Comparison of ENCODE assay signal across 1 cellular context in the genomic region with DNA sequence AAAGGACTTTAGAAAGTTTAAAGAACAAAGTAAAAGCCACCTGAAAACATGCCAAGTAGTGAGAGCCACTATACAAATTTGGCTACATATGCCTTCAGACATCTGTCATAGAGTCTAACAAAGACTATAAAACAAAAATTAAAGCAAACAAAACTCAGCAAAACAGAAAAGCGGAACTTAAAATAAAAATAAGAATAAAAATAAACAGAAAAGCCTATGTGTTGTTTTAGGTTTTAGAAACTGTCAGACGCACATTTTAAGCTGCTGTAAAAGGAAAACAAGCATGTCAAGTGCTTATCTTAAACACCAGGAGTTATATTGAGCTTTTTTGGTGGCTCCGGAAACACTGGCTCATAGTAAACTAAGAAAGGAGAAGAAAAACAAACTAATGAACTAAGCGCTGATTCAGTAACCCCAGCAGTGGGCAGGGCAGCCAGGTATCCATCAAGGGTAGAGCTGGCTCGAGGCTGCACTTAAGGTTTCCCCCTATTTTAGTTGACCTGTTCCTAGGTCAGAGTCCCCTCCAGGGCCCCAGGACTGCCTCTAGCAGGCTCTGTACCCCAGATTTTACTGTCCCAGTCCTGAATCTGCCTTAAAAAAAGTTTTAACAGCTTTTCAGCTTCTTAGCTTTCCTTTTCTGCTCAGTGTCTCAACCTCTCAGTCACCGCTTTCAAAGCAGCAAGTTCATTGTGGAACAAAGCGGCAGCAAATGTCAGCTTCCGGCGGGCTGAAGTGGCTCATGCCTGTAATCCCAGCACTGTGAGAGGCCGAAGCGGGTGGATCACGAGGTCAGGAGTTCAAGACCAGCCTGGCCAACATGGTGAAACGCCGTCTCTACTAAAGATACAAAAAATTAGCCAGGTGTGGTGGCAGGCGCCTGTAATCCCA.
TF ChIP-seq lines count a peak whose summit lies in the region.

No MANE protein-coding gene starts in this region.

TF ChIP-seq in HepG2, 621 proteins besides CTCF, POLR2A, EP300 and RAD21 (continued from another document and continues in another):
- no peak for TF ChIP-seq KLF12 (CRISPR knock-in tag; IDR thresholded peaks at IDR 0.05; ENCODE audit: borderline replicate concordance)
- no peak for TF ChIP-seq ZNF232 (CRISPR knock-in tag; IDR thresholded peaks at IDR 0.05; ENCODE audit: borderline replicate concordance)
- TF ChIP-seq, protein P1, sequence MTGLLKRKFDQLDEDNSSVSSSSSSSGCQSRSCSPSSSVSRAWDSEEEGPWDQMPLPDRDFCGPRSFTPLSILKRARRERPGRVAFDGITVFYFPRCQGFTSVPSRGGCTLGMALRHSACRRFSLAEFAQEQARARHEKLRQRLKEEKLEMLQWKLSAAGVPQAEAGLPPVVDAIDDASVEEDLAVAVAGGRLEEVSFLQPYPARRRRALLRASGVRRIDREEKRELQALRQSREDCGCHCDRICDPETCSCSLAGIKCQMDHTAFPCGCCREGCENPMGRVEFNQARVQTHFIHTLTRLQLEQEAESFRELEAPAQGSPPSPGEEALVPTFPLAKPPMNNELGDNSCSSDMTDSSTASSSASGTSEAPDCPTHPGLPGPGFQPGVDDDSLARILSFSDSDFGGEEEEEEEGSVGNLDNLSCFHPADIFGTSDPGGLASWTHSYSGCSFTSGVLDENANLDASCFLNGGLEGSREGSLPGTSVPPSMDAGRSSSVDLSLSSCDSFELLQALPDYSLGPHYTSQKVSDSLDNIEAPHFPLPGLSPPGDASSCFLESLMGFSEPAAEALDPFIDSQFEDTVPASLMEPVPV (CRISPR knock-in tag; IDR thresholded peaks at IDR 0.05): no peak
- TF ChIP-seq, protein P2, sequence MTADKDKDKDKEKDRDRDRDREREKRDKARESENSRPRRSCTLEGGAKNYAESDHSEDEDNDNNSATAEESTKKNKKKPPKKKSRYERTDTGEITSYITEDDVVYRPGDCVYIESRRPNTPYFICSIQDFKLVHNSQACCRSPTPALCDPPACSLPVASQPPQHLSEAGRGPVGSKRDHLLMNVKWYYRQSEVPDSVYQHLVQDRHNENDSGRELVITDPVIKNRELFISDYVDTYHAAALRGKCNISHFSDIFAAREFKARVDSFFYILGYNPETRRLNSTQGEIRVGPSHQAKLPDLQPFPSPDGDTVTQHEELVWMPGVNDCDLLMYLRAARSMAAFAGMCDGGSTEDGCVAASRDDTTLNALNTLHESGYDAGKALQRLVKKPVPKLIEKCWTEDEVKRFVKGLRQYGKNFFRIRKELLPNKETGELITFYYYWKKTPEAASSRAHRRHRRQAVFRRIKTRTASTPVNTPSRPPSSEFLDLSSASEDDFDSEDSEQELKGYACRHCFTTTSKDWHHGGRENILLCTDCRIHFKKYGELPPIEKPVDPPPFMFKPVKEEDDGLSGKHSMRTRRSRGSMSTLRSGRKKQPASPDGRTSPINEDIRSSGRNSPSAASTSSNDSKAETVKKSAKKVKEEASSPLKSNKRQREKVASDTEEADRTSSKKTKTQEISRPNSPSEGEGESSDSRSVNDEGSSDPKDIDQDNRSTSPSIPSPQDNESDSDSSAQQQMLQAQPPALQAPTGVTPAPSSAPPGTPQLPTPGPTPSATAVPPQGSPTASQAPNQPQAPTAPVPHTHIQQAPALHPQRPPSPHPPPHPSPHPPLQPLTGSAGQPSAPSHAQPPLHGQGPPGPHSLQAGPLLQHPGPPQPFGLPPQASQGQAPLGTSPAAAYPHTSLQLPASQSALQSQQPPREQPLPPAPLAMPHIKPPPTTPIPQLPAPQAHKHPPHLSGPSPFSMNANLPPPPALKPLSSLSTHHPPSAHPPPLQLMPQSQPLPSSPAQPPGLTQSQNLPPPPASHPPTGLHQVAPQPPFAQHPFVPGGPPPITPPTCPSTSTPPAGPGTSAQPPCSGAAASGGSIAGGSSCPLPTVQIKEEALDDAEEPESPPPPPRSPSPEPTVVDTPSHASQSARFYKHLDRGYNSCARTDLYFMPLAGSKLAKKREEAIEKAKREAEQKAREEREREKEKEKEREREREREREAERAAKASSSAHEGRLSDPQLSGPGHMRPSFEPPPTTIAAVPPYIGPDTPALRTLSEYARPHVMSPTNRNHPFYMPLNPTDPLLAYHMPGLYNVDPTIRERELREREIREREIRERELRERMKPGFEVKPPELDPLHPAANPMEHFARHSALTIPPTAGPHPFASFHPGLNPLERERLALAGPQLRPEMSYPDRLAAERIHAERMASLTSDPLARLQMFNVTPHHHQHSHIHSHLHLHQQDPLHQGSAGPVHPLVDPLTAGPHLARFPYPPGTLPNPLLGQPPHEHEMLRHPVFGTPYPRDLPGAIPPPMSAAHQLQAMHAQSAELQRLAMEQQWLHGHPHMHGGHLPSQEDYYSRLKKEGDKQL (CRISPR knock-in tag; IDR thresholded peaks at IDR 0.05; ENCODE audit: low read depth): no peak
- TF ChIP-seq, protein P3, sequence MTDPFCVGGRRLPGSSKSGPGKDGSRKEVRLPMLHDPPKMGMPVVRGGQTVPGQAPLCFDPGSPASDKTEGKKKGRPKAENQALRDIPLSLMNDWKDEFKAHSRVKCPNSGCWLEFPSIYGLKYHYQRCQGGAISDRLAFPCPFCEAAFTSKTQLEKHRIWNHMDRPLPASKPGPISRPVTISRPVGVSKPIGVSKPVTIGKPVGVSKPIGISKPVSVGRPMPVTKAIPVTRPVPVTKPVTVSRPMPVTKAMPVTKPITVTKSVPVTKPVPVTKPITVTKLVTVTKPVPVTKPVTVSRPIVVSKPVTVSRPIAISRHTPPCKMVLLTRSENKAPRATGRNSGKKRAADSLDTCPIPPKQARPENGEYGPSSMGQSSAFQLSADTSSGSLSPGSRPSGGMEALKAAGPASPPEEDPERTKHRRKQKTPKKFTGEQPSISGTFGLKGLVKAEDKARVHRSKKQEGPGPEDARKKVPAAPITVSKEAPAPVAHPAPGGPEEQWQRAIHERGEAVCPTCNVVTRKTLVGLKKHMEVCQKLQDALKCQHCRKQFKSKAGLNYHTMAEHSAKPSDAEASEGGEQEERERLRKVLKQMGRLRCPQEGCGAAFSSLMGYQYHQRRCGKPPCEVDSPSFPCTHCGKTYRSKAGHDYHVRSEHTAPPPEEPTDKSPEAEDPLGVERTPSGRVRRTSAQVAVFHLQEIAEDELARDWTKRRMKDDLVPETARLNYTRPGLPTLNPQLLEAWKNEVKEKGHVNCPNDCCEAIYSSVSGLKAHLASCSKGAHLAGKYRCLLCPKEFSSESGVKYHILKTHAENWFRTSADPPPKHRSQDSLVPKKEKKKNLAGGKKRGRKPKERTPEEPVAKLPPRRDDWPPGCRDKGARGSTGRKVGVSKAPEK (CRISPR knock-in tag; IDR thresholded peaks at IDR 0.05; ENCODE audit: borderline replicate concordance): no peak
- TF ChIP-seq SMARCC2 (IDR thresholded peaks at IDR 0.05): no peak
- TF ChIP-seq HNRNPLL (IDR thresholded peaks at IDR 0.05; ENCODE audit: low read depth, low read length, poor library complexity, severe bottlenecking): no peak
- no peak for TF ChIP-seq ZNF816 (CRISPR knock-in tag; IDR thresholded peaks at IDR 0.05; ENCODE audit: borderline replicate concordance)
- TF ChIP-seq ZNF761 (CRISPR knock-in tag; conservative IDR thresholded peaks at IDR 0.05): no peak
- no peak for TF ChIP-seq MIER3 (CRISPR knock-in tag; IDR thresholded peaks at IDR 0.05; ENCODE audit: borderline replicate concordance)
- no peak for TF ChIP-seq ZNF530 (CRISPR knock-in tag; IDR thresholded peaks at IDR 0.05; ENCODE audit: low read depth)
- TF ChIP-seq HES4 (CRISPR knock-in tag; IDR thresholded peaks at IDR 0.05; ENCODE audit: borderline replicate concordance): no peak
- TF ChIP-seq, protein P4, sequence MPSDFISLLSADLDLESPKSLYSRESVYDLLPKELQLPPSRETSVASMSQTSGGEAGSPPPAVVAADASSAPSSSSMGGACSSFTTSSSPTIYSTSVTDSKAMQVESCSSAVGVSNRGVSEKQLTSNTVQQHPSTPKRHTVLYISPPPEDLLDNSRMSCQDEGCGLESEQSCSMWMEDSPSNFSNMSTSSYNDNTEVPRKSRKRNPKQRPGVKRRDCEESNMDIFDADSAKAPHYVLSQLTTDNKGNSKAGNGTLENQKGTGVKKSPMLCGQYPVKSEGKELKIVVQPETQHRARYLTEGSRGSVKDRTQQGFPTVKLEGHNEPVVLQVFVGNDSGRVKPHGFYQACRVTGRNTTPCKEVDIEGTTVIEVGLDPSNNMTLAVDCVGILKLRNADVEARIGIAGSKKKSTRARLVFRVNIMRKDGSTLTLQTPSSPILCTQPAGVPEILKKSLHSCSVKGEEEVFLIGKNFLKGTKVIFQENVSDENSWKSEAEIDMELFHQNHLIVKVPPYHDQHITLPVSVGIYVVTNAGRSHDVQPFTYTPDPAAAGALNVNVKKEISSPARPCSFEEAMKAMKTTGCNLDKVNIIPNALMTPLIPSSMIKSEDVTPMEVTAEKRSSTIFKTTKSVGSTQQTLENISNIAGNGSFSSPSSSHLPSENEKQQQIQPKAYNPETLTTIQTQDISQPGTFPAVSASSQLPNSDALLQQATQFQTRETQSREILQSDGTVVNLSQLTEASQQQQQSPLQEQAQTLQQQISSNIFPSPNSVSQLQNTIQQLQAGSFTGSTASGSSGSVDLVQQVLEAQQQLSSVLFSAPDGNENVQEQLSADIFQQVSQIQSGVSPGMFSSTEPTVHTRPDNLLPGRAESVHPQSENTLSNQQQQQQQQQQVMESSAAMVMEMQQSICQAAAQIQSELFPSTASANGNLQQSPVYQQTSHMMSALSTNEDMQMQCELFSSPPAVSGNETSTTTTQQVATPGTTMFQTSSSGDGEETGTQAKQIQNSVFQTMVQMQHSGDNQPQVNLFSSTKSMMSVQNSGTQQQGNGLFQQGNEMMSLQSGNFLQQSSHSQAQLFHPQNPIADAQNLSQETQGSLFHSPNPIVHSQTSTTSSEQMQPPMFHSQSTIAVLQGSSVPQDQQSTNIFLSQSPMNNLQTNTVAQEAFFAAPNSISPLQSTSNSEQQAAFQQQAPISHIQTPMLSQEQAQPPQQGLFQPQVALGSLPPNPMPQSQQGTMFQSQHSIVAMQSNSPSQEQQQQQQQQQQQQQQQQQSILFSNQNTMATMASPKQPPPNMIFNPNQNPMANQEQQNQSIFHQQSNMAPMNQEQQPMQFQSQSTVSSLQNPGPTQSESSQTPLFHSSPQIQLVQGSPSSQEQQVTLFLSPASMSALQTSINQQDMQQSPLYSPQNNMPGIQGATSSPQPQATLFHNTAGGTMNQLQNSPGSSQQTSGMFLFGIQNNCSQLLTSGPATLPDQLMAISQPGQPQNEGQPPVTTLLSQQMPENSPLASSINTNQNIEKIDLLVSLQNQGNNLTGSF (CRISPR knock-in tag; IDR thresholded peaks at IDR 0.05): no peak
- TF ChIP-seq, protein P5, sequence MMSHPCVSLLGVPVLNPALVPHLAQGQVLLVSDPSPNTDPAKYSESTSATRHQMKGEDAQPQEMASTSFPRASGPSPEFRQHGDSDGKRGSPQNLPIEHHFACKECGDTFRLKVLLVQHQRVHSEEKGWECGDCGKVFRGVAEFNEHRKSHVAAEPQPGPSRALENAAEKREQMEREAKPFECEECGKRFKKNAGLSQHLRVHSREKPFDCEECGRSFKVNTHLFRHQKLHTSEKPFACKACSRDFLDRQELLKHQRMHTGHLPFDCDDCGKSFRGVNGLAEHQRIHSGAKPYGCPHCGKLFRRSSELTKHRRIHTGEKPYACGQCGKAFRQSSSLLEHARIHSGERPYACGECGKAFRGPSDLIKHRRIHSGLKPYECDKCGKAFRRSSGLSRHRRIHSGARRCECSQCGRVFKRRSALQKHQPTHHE (CRISPR knock-in tag; IDR thresholded peaks at IDR 0.05; ENCODE audit: borderline replicate concordance): no peak
- TF ChIP-seq ZNF709 (CRISPR knock-in tag; IDR thresholded peaks at IDR 0.05): no peak
- TF ChIP-seq STAT5B (CRISPR knock-in tag; IDR thresholded peaks at IDR 0.05): no peak
- TF ChIP-seq SIX1 (CRISPR knock-in tag; IDR thresholded peaks at IDR 0.05; ENCODE audit: borderline replicate concordance): no peak
- no peak for TF ChIP-seq RARG (CRISPR knock-in tag; IDR thresholded peaks at IDR 0.05; ENCODE audit: low read depth)
- no peak for TF ChIP-seq SETDB1 (CRISPR knock-in tag; IDR thresholded peaks at IDR 0.05; ENCODE audit: borderline replicate concordance)
- TF ChIP-seq MZF1 (CRISPR knock-in tag; IDR thresholded peaks at IDR 0.05; ENCODE audit: borderline replicate concordance): no peak
- TF ChIP-seq, protein P6, sequence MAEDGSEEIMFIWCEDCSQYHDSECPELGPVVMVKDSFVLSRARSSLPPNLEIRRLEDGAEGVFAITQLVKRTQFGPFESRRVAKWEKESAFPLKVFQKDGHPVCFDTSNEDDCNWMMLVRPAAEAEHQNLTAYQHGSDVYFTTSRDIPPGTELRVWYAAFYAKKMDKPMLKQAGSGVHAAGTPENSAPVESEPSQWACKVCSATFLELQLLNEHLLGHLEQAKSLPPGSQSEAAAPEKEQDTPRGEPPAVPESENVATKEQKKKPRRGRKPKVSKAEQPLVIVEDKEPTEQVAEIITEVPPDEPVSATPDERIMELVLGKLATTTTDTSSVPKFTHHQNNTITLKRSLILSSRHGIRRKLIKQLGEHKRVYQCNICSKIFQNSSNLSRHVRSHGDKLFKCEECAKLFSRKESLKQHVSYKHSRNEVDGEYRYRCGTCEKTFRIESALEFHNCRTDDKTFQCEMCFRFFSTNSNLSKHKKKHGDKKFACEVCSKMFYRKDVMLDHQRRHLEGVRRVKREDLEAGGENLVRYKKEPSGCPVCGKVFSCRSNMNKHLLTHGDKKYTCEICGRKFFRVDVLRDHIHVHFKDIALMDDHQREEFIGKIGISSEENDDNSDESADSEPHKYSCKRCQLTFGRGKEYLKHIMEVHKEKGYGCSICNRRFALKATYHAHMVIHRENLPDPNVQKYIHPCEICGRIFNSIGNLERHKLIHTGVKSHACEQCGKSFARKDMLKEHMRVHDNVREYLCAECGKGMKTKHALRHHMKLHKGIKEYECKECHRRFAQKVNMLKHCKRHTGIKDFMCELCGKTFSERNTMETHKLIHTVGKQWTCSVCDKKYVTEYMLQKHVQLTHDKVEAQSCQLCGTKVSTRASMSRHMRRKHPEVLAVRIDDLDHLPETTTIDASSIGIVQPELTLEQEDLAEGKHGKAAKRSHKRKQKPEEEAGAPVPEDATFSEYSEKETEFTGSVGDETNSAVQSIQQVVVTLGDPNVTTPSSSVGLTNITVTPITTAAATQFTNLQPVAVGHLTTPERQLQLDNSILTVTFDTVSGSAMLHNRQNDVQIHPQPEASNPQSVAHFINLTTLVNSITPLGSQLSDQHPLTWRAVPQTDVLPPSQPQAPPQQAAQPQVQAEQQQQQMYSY (CRISPR knock-in tag; IDR thresholded peaks at IDR 0.05): no peak
- TF ChIP-seq RXRB (CRISPR knock-in tag; IDR thresholded peaks at IDR 0.05; ENCODE audit: borderline replicate concordance): no peak
- peak; percentile 52; the same call in 1 of the 2 replicates for TF ChIP-seq ZNF44 (CRISPR knock-in tag; IDR thresholded peaks at IDR 0.05)
- no peak for TF ChIP-seq KLF13 (CRISPR knock-in tag; IDR thresholded peaks at IDR 0.05)
- TF ChIP-seq ZNF329 (CRISPR knock-in tag; IDR thresholded peaks at IDR 0.05; ENCODE audit: low read depth): no peak
